ENCODE assay signal across 23 cellular contexts in genomic region chr16:18072161-18072560, GRCh38.
"Had no signal": no experiment of that assay in that cellular context is flagged by ENCODE, and none has a peak within 500 bp of the region (broad histone marks: within the 10 kb centered on the region; RNA-seq: fewer than 3 reads in every experiment).

No MANE protein-coding gene starts in this region.

- FAIRE-seq: K562, RCC 7860 had no signal

- H3K27ac Mint-ChIP-seq: IgD-negative memory B cell had no signal

- H3K4me2 ChIP-seq: KMS-11, SK-N-SH had no signal

- H3K9me3 ChIP-seq: SJSA1, SK-N-SH had no signal

- H3K27ac ChIP-seq: KMS-11, SJSA1 had no signal

- H3K9ac ChIP-seq: KMS-11, SK-N-SH had no signal

- H3K4me3 ChIP-seq: K562, SJSA1 had no signal

- H3K4me3 Mint-ChIP-seq: IgD-negative memory B cell had no signal

- H3K9me2 ChIP-seq: SK-N-SH had no signal

- H3K27me3 ChIP-seq: SJSA1 had no signal

- DNase-seq: Kasumi-1, MV-4-11, NCI-H1048, NCI-H1105, NCI-H1436 treated with DMSO at 0.1 percent for 48 hours, NCI-H1694, NCI-H187 treated with DMSO at 0.1 percent for 48 hours, NCI-H2029 treated with DMSO at 0.1 percent for 48 hours, NCI-H2171 treated with DMSO at 0.1 percent for 48 hours, NCI-H345, NCI-H446 treated with DMSO at 0.1 percent for 48 hours, NCI-H510A treated with DMSO at 0.1 percent for 48 hours, NCI-H526, Right ventricle myocardium superior, RPMI8226, SIG-M5, SK-N-SH, SW 1271 had no signal

- H3K27me3 Mint-ChIP-seq: IgD-negative memory B cell had no signal

- H3K36me3 Mint-ChIP-seq: IgD-negative memory B cell had no signal

- H3K36me3 ChIP-seq: SJSA1 had no signal

- H3K4me1 Mint-ChIP-seq: IgD-negative memory B cell had no signal

- ATAC-seq: K562 had no signal

- H3K4me1 ChIP-seq: SJSA1 had no signal
